In the genomic region with DNA sequence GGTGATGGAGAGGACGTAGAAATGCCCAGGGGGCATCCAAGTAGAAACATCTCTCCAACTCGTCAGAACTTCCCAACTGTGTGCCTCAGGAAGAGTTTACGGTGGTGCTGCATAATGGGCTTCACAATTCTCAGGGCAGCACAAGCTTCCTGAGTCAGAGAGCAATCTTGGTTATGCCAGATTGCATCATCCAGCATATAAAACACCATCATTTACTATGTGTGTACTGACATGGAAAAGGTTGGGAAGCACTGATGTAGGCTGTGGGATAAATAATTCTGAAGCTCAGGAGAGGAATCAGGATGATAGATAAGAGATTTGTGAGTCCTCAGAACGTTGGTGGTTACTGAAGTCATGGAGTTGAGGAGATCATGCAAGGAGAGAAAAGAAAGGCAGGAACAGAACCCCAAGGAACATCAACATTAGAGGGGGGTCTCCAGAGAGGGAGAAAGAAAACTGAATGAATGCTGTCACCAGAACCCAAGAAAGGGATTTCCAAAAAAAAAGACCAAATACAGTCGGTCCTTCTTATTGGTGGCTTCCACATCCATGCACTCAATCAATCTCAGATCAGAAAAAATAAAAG, we compare ENCODE assay signal across 15 cellular contexts. TPM values are rescaled to one million over a fixed set of nuclear protein-coding genes. Genes with fewer than 3 reads are reported as not detected.
DNase-seq lines count a peak whose midpoint lies in the region; TF ChIP-seq lines count a peak whose summit lies in the region.
"Had no signal": no experiment of that assay in that cellular context is flagged by ENCODE, and none has a peak within 500 bp of the region (broad histone marks: within the 10 kb centered on the region; RNA-seq: fewer than 3 reads in every experiment).

No MANE protein-coding gene starts in this region.

- TF ChIP-seq CTCF in MCF 10A (IDR thresholded peaks at IDR 0.05; ENCODE audit: unreplicated experiment) = no peak

- DNase-seq in Daoy (ENCODE audit: low read depth) = peak; percentile 29
- DNase-seq in LoVo (ENCODE audit: low spot score) = peak; percentile 59
- DNase-seq in MCF 10A (ENCODE audit: unreplicated experiment) = peak; percentile 33
- DNase-seq in kidney tubule cell (ENCODE audit: low spot score) = peak; percentile 40
- DNase-seq in activated CD8-positive, alpha-beta memory T cell treated with anti-CD3 and anti-CD28 coated beads, Interleukin-2, amount 50 U/mL, for 48 hours = no peak
- no peak for DNase-seq in activated CD4-positive, alpha-beta memory T cell treated with anti-CD3 and anti-CD28 coated beads, Interleukin-2, amount 10 ng/mL, durations not matched to agents 7 days and 5 days
- no peak for DNase-seq in caudate nucleus (lab: John Stamatoyannopoulos, UW)
- DNase-seq: aorta; COR-L47; effector memory CD4-positive, alpha-beta T cell; left ventricle myocardium inferior; NCI-H2107; T-cell had no signal

- POLR2A ChIA-PET in MCF 10A (lab: Yijun Ruan, JAX) = interaction anchor here (1.7 to 2.5 kb wide), 2 partner anchors 9 to 92 kb away, joined by 6 to 14 read pairs; a partner anchor contains a TSS
- POLR2A ChIA-PET in activated CD4-positive, alpha-beta memory T cell treated with anti-CD3 and anti-CD28 coated beads, Interleukin-2, amount 10 ng/mL, durations not matched to agents 7 days and 5 days (lab: Charles Lee) = interaction anchor here (1.5 kb wide), 1 partner anchor 9 kb away, joined by 6 read pairs; no protein-coding TSS in a partner anchor

- peak overlapping the region; percentile 29 for H3K27ac Mint-ChIP-seq in MCF 10A (ENCODE audit: low read depth, unreplicated experiment)
- no peak overlapping the region for H3K27ac Mint-ChIP-seq in activated CD4-positive, alpha-beta memory T cell treated with anti-CD3 and anti-CD28 coated beads, Interleukin-2, amount 10 ng/mL, durations not matched to agents 7 days and 5 days
- H3K27ac Mint-ChIP-seq: activated T-helper 1 cell treated with anti-CD3 and anti-CD28 coated beads, Interleukin-12 subunit alpha, Interleukin-12 subunit beta, Interleukin-2, Interleukin-4 antibody, amounts not matched to agents 30 ng/mL and 10 ng/mL and 1 ng/mL, durations not matched to agents 14 hours and 24 hours and 36 hours; T-cell had no signal

- no peak overlapping the region for H3K4me3 Mint-ChIP-seq in MCF 10A (ENCODE audit: unreplicated experiment)
- no peak overlapping the region for H3K4me3 Mint-ChIP-seq in activated CD4-positive, alpha-beta memory T cell treated with anti-CD3 and anti-CD28 coated beads, Interleukin-2, amount 10 ng/mL, durations not matched to agents 7 days and 5 days
- H3K4me3 Mint-ChIP-seq: activated T-helper 1 cell treated with anti-CD3 and anti-CD28 coated beads, Interleukin-12 subunit alpha, Interleukin-12 subunit beta, Interleukin-2, Interleukin-4 antibody, amounts not matched to agents 30 ng/mL and 10 ng/mL and 1 ng/mL, durations not matched to agents 14 hours and 24 hours and 36 hours; neural crest cell; T-cell had no signal

- peaks cover 8% of the 10 kb centered on the region for H3K36me3 Mint-ChIP-seq in MCF 10A (ENCODE audit: insufficient read depth, unreplicated experiment)
- peaks cover 3% of the 10 kb centered on the region for H3K36me3 Mint-ChIP-seq in activated CD4-positive, alpha-beta memory T cell treated with anti-CD3 and anti-CD28 coated beads, Interleukin-2, amount 10 ng/mL, durations not matched to agents 7 days and 5 days (ENCODE audit: low read depth)

- H3K27ac ChIP-seq in caudate nucleus (ENCODE audit: low read depth, low read length) = no peak overlapping the region
- H3K27ac ChIP-seq: left ventricle myocardium inferior had no signal

- H3K27me3 Mint-ChIP-seq in MCF 10A (ENCODE audit: insufficient read depth, unreplicated experiment) = no peaks in the 10 kb centered on the region
- peaks cover 17% of the 10 kb centered on the region for H3K27me3 Mint-ChIP-seq in activated CD4-positive, alpha-beta memory T cell treated with anti-CD3 and anti-CD28 coated beads, Interleukin-2, amount 10 ng/mL, durations not matched to agents 7 days and 5 days

- intact Hi-C loops in MCF 10A (cut with micrococcal nuclease) = no loop called here

- no peaks in the 10 kb centered on the region for H3K9me3 Mint-ChIP-seq in MCF 10A (ENCODE audit: unreplicated experiment)
- no peaks in the 10 kb centered on the region for H3K9me3 Mint-ChIP-seq in activated CD4-positive, alpha-beta memory T cell treated with anti-CD3 and anti-CD28 coated beads, Interleukin-2, amount 10 ng/mL, durations not matched to agents 7 days and 5 days
- H3K9me3 Mint-ChIP-seq: activated T-helper 1 cell treated with anti-CD3 and anti-CD28 coated beads, Interleukin-12 subunit alpha, Interleukin-12 subunit beta, Interleukin-2, Interleukin-4 antibody, amounts not matched to agents 30 ng/mL and 10 ng/mL and 1 ng/mL, durations not matched to agents 14 hours and 24 hours and 36 hours; neural crest cell; T-cell had no signal

- no TSS peak for BruUV-seq in MCF 10A (replicated peaks; lab: Mats Ljungman, UMichigan)

- CTCF ChIA-PET in MCF 10A (lab: Yijun Ruan, JAX) = no interaction called here
- CTCF ChIA-PET in activated CD4-positive, alpha-beta memory T cell treated with anti-CD3 and anti-CD28 coated beads, Interleukin-2, amount 10 ng/mL, durations not matched to agents 7 days and 5 days (lab: Charles Lee) = interaction anchor here (0.8 to 1.2 kb wide), 2 partner anchors 56 to 70 kb away, joined by 3 read pairs; no protein-coding TSS in a partner anchor

- H3K4me1 Mint-ChIP-seq in MCF 10A (ENCODE audit: insufficient read depth, unreplicated experiment) = peaks cover 17% of the 10 kb centered on the region
- H3K4me1 Mint-ChIP-seq in activated CD4-positive, alpha-beta memory T cell treated with anti-CD3 and anti-CD28 coated beads, Interleukin-2, amount 10 ng/mL, durations not matched to agents 7 days and 5 days = peaks cover 12% of the 10 kb centered on the region

RNA-seq across cellular contexts. Expression of a gene that starts 4.7 kb away (rescaled TPM):
- 12.9 and 14.3 TPM in 2 replicates for total RNA-seq in Daoy (2014; rRNA removed; shearing (Covaris generic))
- 19.9 and 23.1 TPM in 2 replicates for total RNA-seq in MCF 10A (2022)
- 1 to 10 TPM; 1.1 to 1.2 TPM for total RNA-seq in activated CD4-positive, alpha-beta memory T cell treated with anti-CD3 and anti-CD28 coated beads, Interleukin-2, amount 10 ng/mL, durations not matched to agents 7 days and 5 days

RNA-seq across cellular contexts. Expression of a gene that starts 10.0 kb away (rescaled TPM):
- 4.7 and 6.4 TPM in 2 replicates for total RNA-seq in Daoy (2014; rRNA removed; shearing (Covaris generic))
- 6.2 and 8.2 TPM in 2 replicates for total RNA-seq in MCF 10A (2022)
- 1 to 10 TPM; 8.9 to 9.9 TPM for total RNA-seq in activated CD4-positive, alpha-beta memory T cell treated with anti-CD3 and anti-CD28 coated beads, Interleukin-2, amount 10 ng/mL, durations not matched to agents 7 days and 5 days

Comparison
In these comparisons a context has a peak if more than half of its experiments do, and no peak if none do; other contexts are left out.
1. DNase-seq: peak in Daoy (single experiment), LoVo (single experiment), MCF 10A (single experiment) and kidney tubule cell (single experiment); none in activated CD8-positive, alpha-beta memory T cell treated with anti-CD3 and anti-CD28 coated beads, Interleukin-2, amount 50 U/mL, for 48 hours (single experiment), activated CD4-positive, alpha-beta memory T cell treated with anti-CD3 and anti-CD28 coated beads, Interleukin-2, amount 10 ng/mL, durations not matched to agents 7 days and 5 days (single experiment) and caudate nucleus (0 of 61).